Comparison of ENCODE assay signal across 25 cellular contexts in the genomic region with DNA sequence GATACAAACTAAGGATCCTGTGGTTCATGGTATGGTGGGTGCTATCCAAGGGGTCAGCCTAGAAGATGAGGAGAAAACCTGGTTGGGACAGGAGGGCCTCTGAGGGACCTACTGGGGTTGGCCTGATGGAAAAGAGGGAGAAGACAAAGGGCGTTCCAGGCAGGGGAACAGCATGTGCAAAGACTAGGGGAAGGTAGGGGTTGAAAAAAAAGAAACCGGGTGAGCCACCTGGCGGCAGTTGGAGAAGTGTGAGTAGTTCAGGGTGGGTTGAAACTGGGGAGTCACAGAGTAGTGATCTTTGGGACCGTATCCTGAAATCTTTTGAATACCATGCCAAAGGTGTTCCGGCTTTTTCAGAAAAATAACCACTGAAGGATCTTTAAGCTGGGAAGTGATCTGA. TPM values are rescaled to one million over a fixed set of nuclear protein-coding genes. Genes with fewer than 3 reads are reported as not detected.
"Had no signal": no experiment of that assay in that cellular context is flagged by ENCODE, and none has a peak within 500 bp of the region (broad histone marks: within the 10 kb centered on the region; RNA-seq: fewer than 3 reads in every experiment).

No MANE protein-coding gene starts in this region.

- H3K4me1 Mint-ChIP-seq: activated naive CD8-positive, alpha-beta T cell treated with anti-CD3 and anti-CD28 coated beads for 36 hours; activated T-helper 17 cell treated with anti-CD3 and anti-CD28 coated beads, Interleukin-2, amount 50 U/mL, for 72 hours; natural killer cell had no signal

- H3K36me3 ChIP-seq: colonic mucosa, esophagus squamous epithelium, gastrocnemius medialis, thoracic aorta, upper lobe of right lung had no signal

- FAIRE-seq: astrocyte, islet of Langerhans had no signal

- H3K27ac ChIP-seq: colonic mucosa, esophagus squamous epithelium, gastrocnemius medialis, thoracic aorta, upper lobe of right lung had no signal

- H3K4me3 ChIP-seq: colonic mucosa, esophagus squamous epithelium, gastrocnemius medialis, thoracic aorta, upper lobe of right lung had no signal

- H3K27me3 Mint-ChIP-seq: activated naive CD8-positive, alpha-beta T cell treated with anti-CD3 and anti-CD28 coated beads for 36 hours; activated T-cell treated with anti-CD3 and anti-CD28 coated beads, Interleukin-2, amount 50 U/mL, for 24 hours had no signal

- H3K4me1 ChIP-seq: colonic mucosa, gastrocnemius medialis, upper lobe of right lung had no signal

- ATAC-seq: activated T-helper 17 cell treated with anti-CD3 and anti-CD28 coated beads, Interleukin-2, amount 50 U/mL, for 72 hours; gastrocnemius medialis; left ventricle myocardium superior; natural killer cell; upper lobe of right lung; WTC11 had no signal

- DNase-seq: activated CD4-positive, alpha-beta T cell treated with anti-CD3 and anti-CD28 coated beads, Interleukin-2, amount 50 U/mL, for 4 hours; activated CD8-positive, alpha-beta memory T cell treated with anti-CD3 and anti-CD28 coated beads for 24 hours; activated CD8-positive, alpha-beta memory T cell treated with anti-CD3 and anti-CD28 coated beads, Interleukin-2, amount 50 U/mL, for 4 hours; activated naive CD8-positive, alpha-beta T cell treated with anti-CD3 and anti-CD28 coated beads for 36 hours; activated T-cell treated with anti-CD3 and anti-CD28 coated beads, Interleukin-2, amount 50 U/mL, for 24 hours; colonic mucosa; esophagus squamous epithelium; gastrocnemius medialis; hypothalamus; left ventricle myocardium superior; mammary epithelial cell; midbrain; natural killer cell; retina; stimulated activated CD4-positive, alpha-beta T cell treated with anti-CD3 and anti-CD28 coated beads, Interleukin-2, amount 100 ng/mL, for 48 hours; stimulated activated naive CD4-positive, alpha-beta T cell treated with Interleukin-2 at 50 U/mL for 16 hours; T-helper 9 cell; upper lobe of right lung had no signal

- H3K4me3 Mint-ChIP-seq: activated naive CD8-positive, alpha-beta T cell treated with anti-CD3 and anti-CD28 coated beads for 36 hours; activated T-cell treated with anti-CD3 and anti-CD28 coated beads, Interleukin-2, amount 50 U/mL, for 24 hours; activated T-helper 17 cell treated with anti-CD3 and anti-CD28 coated beads, Interleukin-2, amount 50 U/mL, for 72 hours; natural killer cell; WTC11 had no signal

- H3K9me3 ChIP-seq: colonic mucosa, esophagus squamous epithelium, gastrocnemius medialis, thoracic aorta, upper lobe of right lung had no signal

- H3K27ac Mint-ChIP-seq: activated naive CD8-positive, alpha-beta T cell treated with anti-CD3 and anti-CD28 coated beads for 36 hours; activated T-cell treated with anti-CD3 and anti-CD28 coated beads, Interleukin-2, amount 50 U/mL, for 24 hours; activated T-helper 17 cell treated with anti-CD3 and anti-CD28 coated beads, Interleukin-2, amount 50 U/mL, for 72 hours; natural killer cell; progenitor cell of endocrine pancreas; WTC11 had no signal

- H3K27me3 ChIP-seq: colonic mucosa, esophagus squamous epithelium, gastrocnemius medialis, upper lobe of right lung had no signal

- H3K9me3 Mint-ChIP-seq: activated naive CD8-positive, alpha-beta T cell treated with anti-CD3 and anti-CD28 coated beads for 36 hours; activated T-cell treated with anti-CD3 and anti-CD28 coated beads, Interleukin-2, amount 50 U/mL, for 24 hours; activated T-helper 17 cell treated with anti-CD3 and anti-CD28 coated beads, Interleukin-2, amount 50 U/mL, for 72 hours; natural killer cell had no signal

- H3K36me3 Mint-ChIP-seq: activated naive CD8-positive, alpha-beta T cell treated with anti-CD3 and anti-CD28 coated beads for 36 hours; natural killer cell had no signal

RNA-seq across cellular contexts. Expression of a gene that starts 8.7 kb away (rescaled TPM):
- total RNA-seq: activated naive CD8-positive, alpha-beta T cell treated with anti-CD3 and anti-CD28 coated beads for 36 hours; activated T-helper 17 cell treated with anti-CD3 and anti-CD28 coated beads, Interleukin-2, amount 50 U/mL, for 72 hours; colonic mucosa; gastrocnemius medialis; left ventricle myocardium superior; natural killer cell; osteocyte; thoracic aorta; upper lobe of right lung had no signal
